In genomic region chr1:79322511-79323027, GRCh38 we compare ENCODE assay signal across 17 cellular contexts.
DNase-seq lines count a peak whose midpoint lies in the region; ATAC-seq and TF ChIP-seq lines count a peak whose summit lies in the region.
"Had no signal": no experiment of that assay in that cellular context is flagged by ENCODE, and none has a peak within 500 bp of the region (broad histone marks: within the 10 kb centered on the region; RNA-seq: fewer than 3 reads in every experiment).

No MANE protein-coding gene starts in this region.

- H3K79me2 ChIP-seq in GM23248 (ENCODE audit: insufficient read depth), result no peaks in the 10 kb centered on the region

- H4K20me1 ChIP-seq in GM23248 (ENCODE audit: insufficient read depth), result no peaks in the 10 kb centered on the region
- H4K20me1 ChIP-seq: BLaER1 had no signal

- DNase-seq in GM23248 (peak; percentile 61), SK-MEL-5 (ENCODE audit: low read depth, low spot score) (peak; percentile 13), epithelial cell of proximal tubule (ENCODE audit: low read depth) (peak; percentile 3), non-pigmented ciliary epithelial cell (ENCODE audit: low read depth) (peak; percentile 5), NCI-H345 (lab: John Stamatoyannopoulos, UW) (no peak), NCI-H524 (lab: John Stamatoyannopoulos, UW) (no peak)
- DNase-seq: activated CD4-positive, CD25-positive, alpha-beta regulatory T cell treated with anti-CD3 and anti-CD28 coated beads, Interleukin-2, amount 50 U/mL, for 72 hours; activated naive CD4-positive, alpha-beta T cell; NCI-H1930; NCI-H748 treated with DMSO at 0.1 percent for 48 hours; stimulated activated CD4-positive, alpha-beta T cell treated with anti-CD3 and anti-CD28 coated beads, Interleukin-12 subunit alpha, Interleukin-12 subunit beta, amount 100 ng/mL, for 4 hours; stimulated activated naive CD8-positive, alpha-beta T cell treated with anti-CD3 and anti-CD28 coated beads, Interleukin-15, amount 100 ng/mL, for 72 hours; T-helper 17 cell had no signal

- H3K27ac ChIP-seq in GM23248, result peak overlapping the region; percentile 95
- H3K27ac ChIP-seq: BLaER1, RWPE1 had no signal

- H3K4me1 ChIP-seq in GM23248 (ENCODE audit: insufficient read depth), result peaks cover 14% of the 10 kb centered on the region
- H3K4me1 ChIP-seq: BLaER1 had no signal

- 88 to 90% methylated on average over 5 of the region's 5 CpGs for WGBS in GM23248 (ENCODE audit: low coverage in 1 of 2, low lambda C conversion rate in 2 of 2, missing lambda C conversion rate in 2 of 2), 2 experiments

- in situ Hi-C loops in GM23248 (cut with MboI), result no loop called here
- in situ Hi-C loops in SK-MEL-5 (cut with HindIII; ENCODE audit: low pct_unique_long_range_greater_than_20kb, low sequenced_read_pairs), result no loop called here

- ATAC-seq in GM21381 (IDR thresholded peaks at IDR 0.05; ENCODE audit: unreplicated experiment) (no peak), GM18861 (IDR thresholded peaks at IDR 0.05; ENCODE audit: unreplicated experiment) (no peak)
- ATAC-seq: stimulated activated naive CD8-positive, alpha-beta T cell treated with anti-CD3 and anti-CD28 coated beads, Interleukin-15, amount 100 ng/mL, for 72 hours; T-helper 17 cell had no signal

- H3K9me3 ChIP-seq in GM23248 (ENCODE audit: low read depth), result no peaks in the 10 kb centered on the region
- H3K9me3 ChIP-seq: BLaER1 had no signal

- H3K27me3 ChIP-seq in GM23248 (replicated peaks; ENCODE audit: insufficient read depth), result no peaks in the 10 kb centered on the region
- H3K27me3 ChIP-seq: BLaER1 had no signal

- no peaks in the 10 kb centered on the region for H3K36me3 ChIP-seq in GM23248 (ENCODE audit: low read depth)
- H3K36me3 ChIP-seq: BLaER1 had no signal

- H3K4me2 ChIP-seq in GM23248 (ENCODE audit: unreplicated experiment), result peak overlapping the region; percentile 72
- H3K4me2 ChIP-seq: BLaER1 had no signal

- peaks cover 19% of the 10 kb centered on the region for H3F3A ChIP-seq in GM23248 (ENCODE audit: insufficient read depth)

- TF ChIP-seq CTCF in epithelial cell of proximal tubule (conservative IDR thresholded peaks at IDR 0.05; ENCODE audit: low read depth, low read length), result peak; percentile 19

- peak overlapping the region; percentile 67 for H2AFZ ChIP-seq in GM23248

- H3K4me3 ChIP-seq in GM23248 (peak overlapping the region; percentile 37; the same call in 1 of the 2 replicates), epithelial cell of proximal tubule (ENCODE audit: low read depth, low read length) (no peak overlapping the region)
- H3K4me3 ChIP-seq: BLaER1 had no signal

- H3K9me2 ChIP-seq in GM23248 (ENCODE audit: insufficient read depth), result no peaks in the 10 kb centered on the region

- H3K9ac ChIP-seq in GM23248, result peak overlapping the region; percentile 73
- H3K9ac ChIP-seq: BLaER1 had no signal

Comparison
In these comparisons a context has a peak if more than half of its experiments do, and no peak if none do; other contexts are left out.
1. DNase-seq: peak in GM23248 (single experiment), SK-MEL-5 (single experiment), epithelial cell of proximal tubule (single experiment) and non-pigmented ciliary epithelial cell (single experiment); none in NCI-H345 (single experiment) and NCI-H524 (0 of 2).